18 cellular contexts compared by ENCODE assay signal in genomic region chr5:19256036-19256435, GRCh38.
DNase-seq lines count a peak whose midpoint lies in the region; FAIRE-seq and TF ChIP-seq lines count a peak whose summit lies in the region.
"Had no signal": no experiment of that assay in that cellular context is flagged by ENCODE, and none has a peak within 500 bp of the region (broad histone marks: within the 10 kb centered on the region; RNA-seq: fewer than 3 reads in every experiment).

No MANE protein-coding gene starts in this region.

- TF ChIP-seq CTCF in CD14-positive monocyte (IDR thresholded peaks at IDR 0.05) = no peak

- no peaks in the 10 kb centered on the region for H3K4me1 Mint-ChIP-seq in CD14-positive monocyte
- H3K4me1 Mint-ChIP-seq: CD8-positive, alpha-beta memory T cell had no signal

- H3K27me3 Mint-ChIP-seq in CD14-positive monocyte (ENCODE audit: low read depth in 3 of 3) = peaks cover 0 to 2% (median 0%) of the 10 kb centered on the region in 3 donors
- H3K27me3 Mint-ChIP-seq: CD8-positive, alpha-beta memory T cell had no signal

- no peak overlapping the region for H3K27ac Mint-ChIP-seq in CD14-positive monocyte
- H3K27ac Mint-ChIP-seq: CD8-positive, alpha-beta memory T cell; HFFc6 had no signal

- H3K36me3 Mint-ChIP-seq in CD14-positive monocyte = no peaks in the 10 kb centered on the region
- H3K36me3 Mint-ChIP-seq: CD8-positive, alpha-beta memory T cell had no signal

- peaks cover 2 to 12% (median 4%) of the 10 kb centered on the region in 7 donors for H3K9me3 Mint-ChIP-seq in CD14-positive monocyte

- in situ Hi-C loops in G401 (cut with HindIII; ENCODE audit: low sequenced_read_pairs) = no loop called here

- intact Hi-C loops in CD14-positive monocyte (cut with micrococcal nuclease) = no loop called here

- no peak overlapping the region for H3K4me3 Mint-ChIP-seq in CD14-positive monocyte
- H3K4me3 Mint-ChIP-seq: CD8-positive, alpha-beta memory T cell; HFFc6 had no signal

- no peak for FAIRE-seq in frontal cortex (lab: Jason Lieb, UNC)
- FAIRE-seq: A549, GM12892, K562 had no signal

- DNase-seq in G401 (ENCODE audit: low spot score) = peak; percentile 30
- DNase-seq in H4 (ENCODE audit: low spot score) = peak; percentile 60
- peak; percentile 13 for DNase-seq in NCI-H2171 (lab: John Stamatoyannopoulos, UW)
- DNase-seq in RPMI8226 = peak; percentile 17
- DNase-seq in CD14-positive monocyte (ENCODE audit: low spot score) = no peak
- DNase-seq in frontal cortex (ENCODE audit: low spot score in 2 of 2) = no peak
- DNase-seq in DMS153 treated with DMSO at 0.1 percent for 48 hours (lab: John Stamatoyannopoulos, UW; ENCODE audit: unreplicated experiment) = no peak
- DNase-seq in hypothalamus (lab: John Stamatoyannopoulos, UW) = no peak
- DNase-seq: Caco-2; CD8-positive, alpha-beta memory T cell; DMS79 treated with DMSO at 0.1 percent for 48 hours; EL; GDM1; GOT3; HFFc6 had no signal

Comparison
In these comparisons a context has a peak if more than half of its experiments do, and no peak if none do; other contexts are left out.
1. DNase-seq: peak in G401 (single experiment), H4 (single experiment), NCI-H2171 (single experiment) and RPMI8226 (single experiment); none in CD14-positive monocyte (single experiment), frontal cortex (0 of 2), DMS153 treated with DMSO at 0.1 percent for 48 hours (single experiment) and hypothalamus (0 of 51).